ENCODE assay signal across 1 cellular context in the genomic region with DNA sequence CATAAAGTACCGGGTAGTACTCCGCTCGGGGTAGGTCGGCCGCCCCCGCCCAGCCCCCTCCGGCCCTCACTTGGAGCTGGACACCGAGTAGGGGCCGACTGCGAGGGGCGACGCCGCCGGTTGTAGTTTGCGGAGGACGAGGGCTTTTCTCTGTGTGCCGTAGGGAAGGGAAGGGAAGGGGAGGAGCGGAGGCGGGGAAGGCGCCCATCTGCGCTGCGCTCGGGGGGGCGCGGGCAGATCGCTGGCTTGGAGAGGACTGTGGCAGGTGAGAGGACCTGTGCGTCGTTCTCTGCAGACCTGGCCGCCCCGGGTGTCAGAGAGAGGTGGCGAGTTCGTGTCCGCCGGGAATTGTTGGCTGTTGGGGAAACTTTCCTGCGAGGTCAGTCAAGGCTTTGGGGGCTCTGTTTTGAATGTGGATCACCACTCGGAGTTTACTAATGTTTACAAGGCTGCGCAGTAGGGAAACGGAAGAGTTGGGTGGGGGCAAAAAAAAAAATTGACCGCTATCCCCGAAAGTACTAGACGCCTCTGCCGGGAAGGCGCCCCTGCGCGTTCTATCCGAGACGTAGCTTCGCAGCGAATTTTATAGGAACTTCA.
TF ChIP-seq lines count a peak whose summit lies in the region.

No MANE protein-coding gene starts in this region.

TF ChIP-seq in HepG2, 621 proteins besides CTCF, POLR2A, EP300 and RAD21 (continued from another document and continues in another):
- TF ChIP-seq, protein P1, sequence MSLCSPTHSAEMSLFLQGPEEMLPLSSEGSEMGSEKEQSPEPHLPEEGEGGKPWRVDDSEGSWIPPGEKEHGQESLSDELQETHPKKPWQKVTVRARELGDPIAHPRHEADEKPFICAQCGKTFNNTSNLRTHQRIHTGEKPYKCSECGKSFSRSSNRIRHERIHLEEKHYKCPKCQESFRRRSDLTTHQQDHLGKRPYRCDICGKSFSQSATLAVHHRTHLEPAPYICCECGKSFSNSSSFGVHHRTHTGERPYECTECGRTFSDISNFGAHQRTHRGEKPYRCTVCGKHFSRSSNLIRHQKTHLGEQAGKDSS (CRISPR knock-in tag; IDR thresholded peaks at IDR 0.05; ENCODE audit: borderline replicate concordance, low read depth): 0 out of 2 replicates have a peak, but pooled peaks have one; percentile 17
- TF ChIP-seq KDM6A (CRISPR knock-in tag; IDR thresholded peaks at IDR 0.05; ENCODE audit: low read depth) (no peak), TMF1 (CRISPR knock-in tag; IDR thresholded peaks at IDR 0.05; ENCODE audit: low read depth) (no peak), ZNF354B (CRISPR knock-in tag; IDR thresholded peaks at IDR 0.05) (0 out of 2 replicates have a peak, but pooled peaks have one; percentile 78), BRF2 (CRISPR knock-in tag; IDR thresholded peaks at IDR 0.05) (no peak), ZFAT (CRISPR knock-in tag; conservative IDR thresholded peaks at IDR 0.05) (no peak), ZBTB46 (CRISPR knock-in tag; IDR thresholded peaks at IDR 0.05; ENCODE audit: borderline replicate concordance) (no peak), HNRNPH1 (optimal IDR thresholded peaks at IDR 0.05; ENCODE audit: low read depth, low read length) (peak; percentile 58), HDAC6 (IDR thresholded peaks at IDR 0.05; ENCODE audit: low read depth, low read length) (no peak), AGO1 (IDR thresholded peaks at IDR 0.05; ENCODE audit: low read depth, low read length, poor library complexity, severe bottlenecking) (no peak), KAT7 (CRISPR knock-in tag; IDR thresholded peaks at IDR 0.05; ENCODE audit: borderline replicate concordance) (peak; percentile 57; the same call in 1 of the 2 replicates), HNRNPL (IDR thresholded peaks at IDR 0.05; ENCODE audit: low read depth, low read length) (0 out of 2 replicates have a peak, but pooled peaks have one; percentile 27), ZC3H13 (CRISPR knock-in tag; IDR thresholded peaks at IDR 0.05) (peak; percentile 78; the same call in 1 of the 2 replicates), THAP9 (CRISPR knock-in tag; IDR thresholded peaks at IDR 0.05; ENCODE audit: borderline replicate concordance) (no peak), ZNF510 (CRISPR knock-in tag; IDR thresholded peaks at IDR 0.05; ENCODE audit: low read depth) (no peak), CEBPB (IDR thresholded peaks at IDR 0.05; ENCODE audit: borderline replicate concordance, low read depth, low read length) (no peak), CSRNP1 (CRISPR knock-in tag; IDR thresholded peaks at IDR 0.05) (peak; percentile 65; the same call in 1 of the 2 replicates), MED13 (CRISPR knock-in tag; IDR thresholded peaks at IDR 0.05) (peak; percentile 74; the same call in 1 of the 2 replicates), PCBP2 (optimal IDR thresholded peaks at IDR 0.05; ENCODE audit: low read depth, low read length, poor library complexity, severe bottlenecking) (no peak), XRCC5 (optimal IDR thresholded peaks at IDR 0.05; ENCODE audit: low read length) (no peak)
- TF ChIP-seq, protein P2, sequence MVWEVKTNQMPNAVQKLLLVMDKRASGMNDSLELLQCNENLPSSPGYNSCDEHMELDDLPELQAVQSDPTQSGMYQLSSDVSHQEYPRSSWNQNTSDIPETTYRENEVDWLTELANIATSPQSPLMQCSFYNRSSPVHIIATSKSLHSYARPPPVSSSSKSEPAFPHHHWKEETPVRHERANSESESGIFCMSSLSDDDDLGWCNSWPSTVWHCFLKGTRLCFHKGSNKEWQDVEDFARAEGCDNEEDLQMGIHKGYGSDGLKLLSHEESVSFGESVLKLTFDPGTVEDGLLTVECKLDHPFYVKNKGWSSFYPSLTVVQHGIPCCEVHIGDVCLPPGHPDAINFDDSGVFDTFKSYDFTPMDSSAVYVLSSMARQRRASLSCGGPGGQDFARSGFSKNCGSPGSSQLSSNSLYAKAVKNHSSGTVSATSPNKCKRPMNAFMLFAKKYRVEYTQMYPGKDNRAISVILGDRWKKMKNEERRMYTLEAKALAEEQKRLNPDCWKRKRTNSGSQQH (CRISPR knock-in tag; IDR thresholded peaks at IDR 0.05; ENCODE audit: low read depth): peak; percentile 72
- TF ChIP-seq, protein P3, sequence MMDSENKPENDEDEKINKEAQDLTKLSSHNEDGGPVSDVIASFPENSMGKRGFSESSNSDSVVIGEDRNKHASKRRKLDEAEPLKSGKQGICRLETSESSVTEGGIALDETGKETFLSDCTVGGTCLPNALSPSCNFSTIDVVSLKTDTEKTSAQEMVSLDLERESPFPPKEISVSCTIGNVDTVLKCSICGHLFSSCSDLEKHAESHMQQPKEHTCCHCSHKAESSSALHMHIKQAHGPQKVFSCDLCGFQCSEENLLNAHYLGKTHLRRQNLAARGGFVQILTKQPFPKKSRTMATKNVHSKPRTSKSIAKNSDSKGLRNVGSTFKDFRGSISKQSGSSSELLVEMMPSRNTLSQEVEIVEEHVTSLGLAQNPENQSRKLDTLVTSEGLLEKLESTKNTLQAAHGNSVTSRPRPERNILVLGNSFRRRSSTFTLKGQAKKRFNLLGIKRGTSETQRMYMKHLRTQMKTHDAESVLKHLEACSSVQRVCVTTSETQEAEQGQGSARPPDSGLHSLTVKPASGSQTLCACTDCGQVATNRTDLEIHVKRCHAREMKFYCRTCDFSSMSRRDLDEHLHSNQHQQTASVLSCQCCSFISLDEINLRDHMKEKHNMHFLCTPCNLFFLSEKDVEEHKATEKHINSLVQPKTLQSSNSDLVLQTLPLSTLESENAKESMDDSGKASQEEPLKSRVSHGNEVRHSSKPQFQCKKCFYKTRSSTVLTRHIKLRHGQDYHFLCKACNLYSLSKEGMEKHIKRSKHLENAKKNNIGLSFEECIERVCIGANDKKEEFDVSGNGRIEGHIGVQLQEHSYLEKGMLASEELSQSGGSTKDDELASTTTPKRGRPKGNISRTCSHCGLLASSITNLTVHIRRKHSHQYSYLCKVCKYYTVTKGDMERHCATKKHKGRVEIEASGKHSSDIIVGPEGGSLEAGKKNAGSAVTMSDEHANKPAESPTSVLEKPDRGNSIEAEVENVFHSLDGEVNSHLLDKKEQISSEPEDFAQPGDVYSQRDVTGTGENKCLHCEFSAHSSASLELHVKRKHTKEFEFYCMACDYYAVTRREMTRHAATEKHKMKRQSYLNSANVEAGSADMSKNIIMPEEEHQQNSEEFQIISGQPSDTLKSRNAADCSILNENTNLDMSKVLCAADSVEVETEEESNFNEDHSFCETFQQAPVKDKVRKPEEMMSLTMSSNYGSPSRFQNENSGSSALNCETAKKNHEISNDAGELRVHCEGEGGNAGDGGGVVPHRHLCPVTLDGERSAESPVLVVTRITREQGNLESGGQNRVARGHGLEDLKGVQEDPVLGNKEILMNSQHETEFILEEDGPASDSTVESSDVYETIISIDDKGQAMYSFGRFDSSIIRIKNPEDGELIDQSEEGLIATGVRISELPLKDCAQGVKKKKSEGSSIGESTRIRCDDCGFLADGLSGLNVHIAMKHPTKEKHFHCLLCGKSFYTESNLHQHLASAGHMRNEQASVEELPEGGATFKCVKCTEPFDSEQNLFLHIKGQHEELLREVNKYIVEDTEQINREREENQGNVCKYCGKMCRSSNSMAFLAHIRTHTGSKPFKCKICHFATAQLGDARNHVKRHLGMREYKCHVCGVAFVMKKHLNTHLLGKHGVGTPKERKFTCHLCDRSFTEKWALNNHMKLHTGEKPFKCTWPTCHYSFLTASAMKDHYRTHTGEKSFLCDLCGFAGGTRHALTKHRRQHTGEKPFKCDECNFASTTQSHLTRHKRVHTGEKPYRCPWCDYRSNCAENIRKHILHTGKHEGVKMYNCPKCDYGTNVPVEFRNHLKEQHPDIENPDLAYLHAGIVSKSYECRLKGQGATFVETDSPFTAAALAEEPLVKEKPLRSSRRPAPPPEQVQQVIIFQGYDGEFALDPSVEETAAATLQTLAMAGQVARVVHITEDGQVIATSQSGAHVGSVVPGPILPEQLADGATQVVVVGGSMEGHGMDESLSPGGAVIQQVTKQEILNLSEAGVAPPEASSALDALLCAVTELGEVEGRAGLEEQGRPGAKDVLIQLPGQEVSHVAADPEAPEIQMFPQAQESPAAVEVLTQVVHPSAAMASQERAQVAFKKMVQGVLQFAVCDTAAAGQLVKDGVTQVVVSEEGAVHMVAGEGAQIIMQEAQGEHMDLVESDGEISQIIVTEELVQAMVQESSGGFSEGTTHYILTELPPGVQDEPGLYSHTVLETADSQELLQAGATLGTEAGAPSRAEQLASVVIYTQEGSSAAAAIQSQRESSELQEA (CRISPR knock-in tag; IDR thresholded peaks at IDR 0.05; ENCODE audit: not compliant biosample characterization): no peak
- TF ChIP-seq, protein P4, sequence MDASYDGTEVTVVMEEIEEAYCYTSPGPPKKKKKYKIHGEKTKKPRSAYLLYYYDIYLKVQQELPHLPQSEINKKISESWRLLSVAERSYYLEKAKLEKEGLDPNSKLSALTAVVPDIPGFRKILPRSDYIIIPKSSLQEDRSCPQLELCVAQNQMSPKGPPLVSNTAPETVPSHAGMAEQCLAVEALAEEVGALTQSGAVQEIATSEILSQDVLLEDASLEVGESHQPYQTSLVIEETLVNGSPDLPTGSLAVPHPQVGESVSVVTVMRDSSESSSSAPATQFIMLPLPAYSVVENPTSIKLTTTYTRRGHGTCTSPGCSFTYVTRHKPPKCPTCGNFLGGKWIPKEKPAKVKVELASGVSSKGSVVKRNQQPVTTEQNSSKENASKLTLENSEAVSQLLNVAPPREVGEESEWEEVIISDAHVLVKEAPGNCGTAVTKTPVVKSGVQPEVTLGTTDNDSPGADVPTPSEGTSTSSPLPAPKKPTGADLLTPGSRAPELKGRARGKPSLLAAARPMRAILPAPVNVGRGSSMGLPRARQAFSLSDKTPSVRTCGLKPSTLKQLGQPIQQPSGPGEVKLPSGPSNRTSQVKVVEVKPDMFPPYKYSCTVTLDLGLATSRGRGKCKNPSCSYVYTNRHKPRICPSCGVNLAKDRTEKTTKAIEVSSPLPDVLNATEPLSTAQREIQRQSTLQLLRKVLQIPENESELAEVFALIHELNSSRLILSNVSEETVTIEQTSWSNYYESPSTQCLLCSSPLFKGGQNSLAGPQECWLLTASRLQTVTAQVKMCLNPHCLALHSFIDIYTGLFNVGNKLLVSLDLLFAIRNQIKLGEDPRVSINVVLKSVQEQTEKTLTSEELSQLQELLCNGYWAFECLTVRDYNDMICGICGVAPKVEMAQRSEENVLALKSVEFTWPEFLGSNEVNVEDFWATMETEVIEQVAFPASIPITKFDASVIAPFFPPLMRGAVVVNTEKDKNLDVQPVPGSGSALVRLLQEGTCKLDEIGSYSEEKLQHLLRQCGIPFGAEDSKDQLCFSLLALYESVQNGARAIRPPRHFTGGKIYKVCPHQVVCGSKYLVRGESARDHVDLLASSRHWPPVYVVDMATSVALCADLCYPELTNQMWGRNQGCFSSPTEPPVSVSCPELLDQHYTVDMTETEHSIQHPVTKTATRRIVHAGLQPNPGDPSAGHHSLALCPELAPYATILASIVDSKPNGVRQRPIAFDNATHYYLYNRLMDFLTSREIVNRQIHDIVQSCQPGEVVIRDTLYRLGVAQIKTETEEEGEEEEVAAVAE (CRISPR knock-in tag; IDR thresholded peaks at IDR 0.05; ENCODE audit: borderline replicate concordance): no peak
